12 cellular contexts compared by ENCODE assay signal in genomic region chr6:157867155-157867559, GRCh38. TPM values are rescaled to one million over a fixed set of nuclear protein-coding genes. Genes with fewer than 3 reads are reported as not detected.
A peak's percentile ranks its signal among the peaks of the same experiment; 100 is the strongest.
DNase-seq lines count a peak whose midpoint lies in the region; ATAC-seq, FAIRE-seq and TF ChIP-seq lines count a peak whose summit lies in the region.
"Had no signal": no experiment of that assay in that cellular context is flagged by ENCODE, and none has a peak within 500 bp of the region (broad histone marks: within the 10 kb centered on the region; RNA-seq: fewer than 3 reads in every experiment).

No MANE protein-coding gene starts in this region.

- intact Hi-C loops in head of caudate nucleus (cut with DNase I): no loop called here

- no peak for FAIRE-seq in HTR-8/SVneo (lab: Jason Lieb, UNC)
- no peak for FAIRE-seq in GM19239 (lab: Jason Lieb, UNC)

- H3K27ac Mint-ChIP-seq in activated naive CD4-positive, alpha-beta T cell treated with anti-CD3 and anti-CD28 coated beads, Interleukin-2, amount 50 U/mL, for 72 hours: no peak overlapping the region

- H3K4me3 ChIP-seq in AG04450 (ENCODE audit: low read depth, low read length): no peak overlapping the region
- H3K4me3 ChIP-seq: upper lobe of right lung had no signal

- CTCF ChIA-PET in AG04450 (lab: Charles Lee): interaction anchor here (1.2 to 2.8 kb wide), 2 partner anchors 103 to 111 kb away, joined by 3 to 12 read pairs; no protein-coding TSS in a partner anchor

- no peaks in the 10 kb centered on the region for H3K9me3 ChIP-seq in AG04450 (ENCODE audit: control insufficient read depth, insufficient read depth, low read length)
- H3K9me3 ChIP-seq: upper lobe of right lung had no signal

- peaks cover 0 to 6% of the 10 kb centered on the region in 2 donors for H3K9me3 Mint-ChIP-seq in activated naive CD4-positive, alpha-beta T cell treated with anti-CD3 and anti-CD28 coated beads, Interleukin-2, amount 50 U/mL, for 72 hours

- POLR2A ChIA-PET in AG04450 (lab: Yijun Ruan, JAX): no interaction called here

- DNase-seq in AG04450 (ENCODE audit: low read depth, low spot score) (no peak), HTR-8/SVneo (ENCODE audit: insufficient read length, low spot score) (peak; percentile 21), head of caudate nucleus (peak in 32 of 42 donors; percentile 18 to 82 (median 44)), NCI-H1105 (lab: John Stamatoyannopoulos, UW) (no peak), NAMALWA (ENCODE audit: low spot score) (no peak), GM19239 (ENCODE audit: insufficient read length, low spot score) (no peak)
- no peak for DNase-seq in activated naive CD4-positive, alpha-beta T cell treated with anti-CD3 and anti-CD28 coated beads, Interleukin-2, amount 50 U/mL, for 72 hours (ENCODE audit: low spot score in 2 of 2)
- DNase-seq: DND-41, left ventricle myocardium superior, NCI-H2107, upper lobe of right lung had no signal

- peak; percentile 85 to 95 for ATAC-seq in activated naive CD4-positive, alpha-beta T cell treated with anti-CD3 and anti-CD28 coated beads, Interleukin-2, amount 50 U/mL, for 72 hours
- no peak for ATAC-seq in GM18498 (IDR thresholded peaks at IDR 0.05; ENCODE audit: unreplicated experiment)
- ATAC-seq: left ventricle myocardium superior, upper lobe of right lung had no signal

- peaks cover 9 to 18% of the 10 kb centered on the region in 2 donors for H3K36me3 Mint-ChIP-seq in activated naive CD4-positive, alpha-beta T cell treated with anti-CD3 and anti-CD28 coated beads, Interleukin-2, amount 50 U/mL, for 72 hours

- no peaks in the 10 kb centered on the region for H3K27me3 ChIP-seq in AG04450 (ENCODE audit: control insufficient read depth, insufficient read depth, low read length)
- H3K27me3 ChIP-seq: upper lobe of right lung had no signal

- H3K27ac ChIP-seq in AG04450 (ENCODE audit: low read depth, low read length): peak overlapping the region; percentile 31
- H3K27ac ChIP-seq: upper lobe of right lung had no signal

- TF ChIP-seq CTCF in AG04450 (IDR thresholded peaks at IDR 0.05; ENCODE audit: low read depth, low read length): no peak

RNA-seq across cellular contexts. Expression of gene SNX9, which starts 44.1 kb away (rescaled TPM):
- polyA plus RNA-seq in AG04450 (2011; rRNA removed): 52.4 and 58.7 TPM in 2 replicates
- 34.0 and 37.8 TPM in 2 replicates for polyA minus RNA-seq in AG04450 (2011; rRNA and poly(A)+ RNA removed)
- total RNA-seq in activated naive CD4-positive, alpha-beta T cell treated with anti-CD3 and anti-CD28 coated beads, Interleukin-2, amount 50 U/mL, for 72 hours: 10 to 100 TPM; 27.6 to 35.0 TPM

Comparison
In these comparisons a context has a peak if more than half of its experiments do, and no peak if none do; other contexts are left out.
1. DNase-seq: peak in HTR-8/SVneo (single experiment) and head of caudate nucleus (32 of 42); none in AG04450 (single experiment), activated naive CD4-positive, alpha-beta T cell treated with anti-CD3 and anti-CD28 coated beads, Interleukin-2, amount 50 U/mL, for 72 hours (0 of 2), NCI-H1105 (single experiment), NAMALWA (single experiment) and GM19239 (single experiment).